26 cellular contexts compared by ENCODE assay signal in genomic region chr1:243763806-243764205, GRCh38.
"Had no signal": no experiment of that assay in that cellular context is flagged by ENCODE, and none has a peak within 500 bp of the region (broad histone marks: within the 10 kb centered on the region; RNA-seq: fewer than 3 reads in every experiment).

No MANE protein-coding gene starts in this region.

- H3K9me3 ChIP-seq: neutrophil, ovary, right lobe of liver, testis, transverse colon had no signal

- H3K4me3 ChIP-seq: ovary, right lobe of liver, testis, transverse colon had no signal

- H3K36me3 ChIP-seq: brain microvascular endothelial cell, neutrophil, ovary, right lobe of liver, transverse colon had no signal

- H3K27ac ChIP-seq: brain microvascular endothelial cell, neutrophil, ovary, right lobe of liver, testis, transverse colon had no signal

- H3K27ac Mint-ChIP-seq: activated CD4-positive, alpha-beta T cell treated with anti-CD3 and anti-CD28 coated beads, Interleukin-2, amount 10 ng/mL, durations not matched to agents 7 days and 5 days; activated CD8-positive, alpha-beta T cell treated with anti-CD3 and anti-CD28 coated beads for 36 hours; activated T-helper 17 cell treated with anti-CD3 and anti-CD28 coated beads, Interleukin-2, amount 50 U/mL, for 72 hours; naive B cell; nephron progenitor cell; progenitor cell of endocrine pancreas had no signal

- H3K4me1 Mint-ChIP-seq: activated CD4-positive, alpha-beta T cell treated with anti-CD3 and anti-CD28 coated beads, Interleukin-2, amount 10 ng/mL, durations not matched to agents 7 days and 5 days; nephron progenitor cell had no signal

- FAIRE-seq: astrocyte, keratinocyte had no signal

- H3K27me3 Mint-ChIP-seq: activated CD4-positive, alpha-beta T cell treated with anti-CD3 and anti-CD28 coated beads, Interleukin-2, amount 10 ng/mL, durations not matched to agents 7 days and 5 days; activated CD8-positive, alpha-beta T cell treated with anti-CD3 and anti-CD28 coated beads for 36 hours; activated T-helper 17 cell treated with anti-CD3 and anti-CD28 coated beads, Interleukin-2, amount 50 U/mL, for 72 hours; naive B cell; progenitor cell of endocrine pancreas had no signal

- ATAC-seq: activated CD8-positive, alpha-beta T cell treated with anti-CD3 and anti-CD28 coated beads for 36 hours; activated T-cell treated with anti-CD3 and anti-CD28 coated beads, Interleukin-2, amount 50 U/mL, for 4 hours; activated T-helper 17 cell treated with anti-CD3 and anti-CD28 coated beads, Interleukin-2, amount 50 U/mL, for 72 hours; left colon; right lobe of liver; stimulated activated naive CD8-positive, alpha-beta T cell treated with anti-CD3 and anti-CD28 coated beads, Interleukin-15, Interleukin-2, amounts not matched to agents 100 U/mL and 50 U/mL, for 24 hours had no signal

- H3K36me3 Mint-ChIP-seq: naive B cell had no signal

- H3K4me1 ChIP-seq: right lobe of liver, transverse colon had no signal

- H3K9me3 Mint-ChIP-seq: activated CD4-positive, alpha-beta T cell treated with anti-CD3 and anti-CD28 coated beads, Interleukin-2, amount 10 ng/mL, durations not matched to agents 7 days and 5 days; activated CD8-positive, alpha-beta T cell treated with anti-CD3 and anti-CD28 coated beads for 36 hours; activated T-cell treated with anti-CD3 and anti-CD28 coated beads, Interleukin-2, amount 50 U/mL, for 4 hours; activated T-helper 17 cell treated with anti-CD3 and anti-CD28 coated beads, Interleukin-2, amount 50 U/mL, for 72 hours; naive B cell; nephron progenitor cell had no signal

- DNase-seq: activated CD4-positive, alpha-beta T cell treated with anti-CD3 and anti-CD28 coated beads, Interleukin-2, amount 10 ng/mL, durations not matched to agents 7 days and 5 days; activated CD4-positive, CD25-positive, alpha-beta regulatory T cell treated with anti-CD3 and anti-CD28 coated beads, Interleukin-2, amount 50 U/mL, for 72 hours; activated CD8-positive, alpha-beta T cell treated with anti-CD3 and anti-CD28 coated beads for 36 hours; activated gamma-delta T cell treated with Interleukin-2 at 50 U/mL for 16 hours; activated naive CD4-positive, alpha-beta T cell treated with anti-CD3 and anti-CD28 coated beads, Interleukin-2, amount 50 U/mL, for 16 hours; activated T-cell treated with anti-CD3 and anti-CD28 coated beads, Interleukin-2, amount 50 U/mL, for 4 hours; amniotic stem cell; brain microvascular endothelial cell; effector CD8-positive, alpha-beta T cell; erythroblast; left colon; mammary epithelial cell; naive B cell; nephron progenitor cell; ovary; right lobe of liver; stimulated activated CD4-positive, alpha-beta T cell treated with anti-CD3 and anti-CD28 coated beads, Interleukin-4, amount 100 ng/mL, for 1 hour; stimulated activated naive CD8-positive, alpha-beta T cell treated with anti-CD3 and anti-CD28 coated beads, Interleukin-15, Interleukin-2, amounts not matched to agents 100 U/mL and 50 U/mL, for 24 hours; T1000; testis; transverse colon had no signal

- H3K4me3 Mint-ChIP-seq: activated CD4-positive, alpha-beta T cell treated with anti-CD3 and anti-CD28 coated beads, Interleukin-2, amount 10 ng/mL, durations not matched to agents 7 days and 5 days; activated CD8-positive, alpha-beta T cell treated with anti-CD3 and anti-CD28 coated beads for 36 hours; activated T-cell treated with anti-CD3 and anti-CD28 coated beads, Interleukin-2, amount 50 U/mL, for 4 hours; activated T-helper 17 cell treated with anti-CD3 and anti-CD28 coated beads, Interleukin-2, amount 50 U/mL, for 72 hours; naive B cell; nephron progenitor cell had no signal

- H3K27me3 ChIP-seq: brain microvascular endothelial cell, neutrophil, ovary, right lobe of liver, testis, transverse colon had no signal
